Comparison of ENCODE assay signal across 8 cellular contexts in the genomic region with DNA sequence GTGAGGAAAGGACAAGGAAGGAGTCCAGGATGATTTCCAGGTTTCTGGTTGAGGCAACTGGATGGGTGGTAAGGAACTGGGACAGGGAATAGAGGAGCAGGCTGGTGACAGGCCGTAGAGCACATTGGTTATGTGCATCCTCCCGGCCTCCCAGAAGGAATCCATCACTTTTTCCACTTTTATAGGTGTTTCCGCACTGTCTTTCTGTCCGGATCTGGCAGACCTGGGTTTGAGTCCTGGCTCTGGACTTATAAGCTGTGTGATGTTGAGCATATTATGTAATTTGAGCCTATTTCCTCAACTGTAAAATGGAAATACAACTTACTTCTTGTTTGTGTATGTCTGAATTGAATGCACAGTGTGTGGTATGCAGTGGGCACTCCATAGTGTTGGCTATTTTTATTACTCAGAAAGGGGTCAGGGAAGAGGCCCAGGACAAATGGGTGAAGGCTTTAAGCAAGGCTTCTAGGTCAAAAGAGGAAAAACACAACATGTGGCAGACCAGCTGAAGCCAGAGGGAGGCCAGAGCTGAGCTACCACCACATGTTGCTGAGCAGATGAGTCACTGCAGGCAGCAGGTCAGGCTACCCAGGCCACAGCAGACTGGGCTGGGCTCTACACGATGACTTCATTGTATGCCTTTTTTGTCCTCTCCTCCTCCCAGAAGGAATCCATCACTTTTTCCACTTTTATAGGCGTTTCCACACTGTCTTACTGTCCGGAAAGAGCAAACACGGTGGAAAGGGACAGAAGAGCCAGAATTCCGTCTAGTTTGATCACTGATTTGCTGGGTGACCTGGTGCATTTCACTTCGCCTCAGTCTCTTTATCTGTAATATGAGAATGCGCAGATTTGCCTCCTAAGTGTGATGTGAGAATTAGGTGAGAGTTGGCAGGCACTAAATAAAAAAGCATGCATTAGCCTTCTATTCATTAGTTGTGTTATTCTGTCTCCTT. TPM values are rescaled to one million over a fixed set of nuclear protein-coding genes. Genes with fewer than 3 reads are reported as not detected.
DNase-seq lines count a peak whose midpoint lies in the region; ATAC-seq and TF ChIP-seq lines count a peak whose summit lies in the region.

No MANE protein-coding gene starts in this region.

- DNase-seq in GM06990 (ENCODE audit: extremely low read depth, insufficient read length) (peak; percentile 13), SK-MEL-5 (ENCODE audit: low read depth, low spot score) (peak; percentile 73), dedifferentiated amniotic fluid mesenchymal stem cell (ENCODE audit: extremely low spot score) (peak; percentile 95), kidney epithelial cell (ENCODE audit: low read depth) (peak; percentile 94), spleen (no peak)

- H3K36me3 ChIP-seq in ACC112 (ENCODE audit: insufficient read depth, low read length) (no peaks in the 10 kb centered on the region; the same call in 1 of the 2 replicates), GM06990 (ENCODE audit: control insufficient read depth, insufficient read depth, low read length) (no peaks in the 10 kb centered on the region), KOPT-K1 (ENCODE audit: insufficient read depth, low read length) (peaks cover 20% of the 10 kb centered on the region), kidney epithelial cell (ENCODE audit: control insufficient read depth, insufficient read depth, low read length) (no peaks in the 10 kb centered on the region), spleen (peaks cover 0 to 11% (median 0%) of the 10 kb centered on the region in 6 donors)

- H3K4me3 ChIP-seq in ACC112 (ENCODE audit: low read depth, low read length), result peak overlapping the region; percentile 93
- H3K4me3 ChIP-seq in GM06990 (replicated peaks; ENCODE audit: low read depth, low read length), result peak overlapping the region; percentile 59
- H3K4me3 ChIP-seq in kidney epithelial cell (ENCODE audit: low read depth, low read length), result peak overlapping the region; percentile 40
- peak overlapping the region in 7 of 8 donors; percentile 45 to 71 (median 53) for H3K4me3 ChIP-seq in spleen

- peaks cover 36% of the 10 kb centered on the region for H3K79me2 ChIP-seq in ACC112 (ENCODE audit: control insufficient read depth, insufficient read depth, low read length, unreplicated experiment)

- TF ChIP-seq CTCF in GM06990 (IDR thresholded peaks at IDR 0.05; ENCODE audit: insufficient read depth, low read length, poor library complexity, severe bottlenecking) (no peak), kidney epithelial cell (IDR thresholded peaks at IDR 0.05; ENCODE audit: insufficient read depth, low read length, poor library complexity, severe bottlenecking) (no peak), spleen (IDR thresholded peaks at IDR 0.05 in 8 of 11, conservative IDR thresholded peaks at IDR 0.05 in 3 of 11) (no peak)

- WGBS in spleen, 5 donors, result 59 to 71% (median 64%) methylated on average over 11 of the region's 11 CpGs

- peak overlapping the region; percentile 97 for H2AFZ ChIP-seq in ACC112 (ENCODE audit: low read length, unreplicated experiment)

- H3K27me3 ChIP-seq in ACC112 (ENCODE audit: insufficient read depth, low read length) (no peaks in the 10 kb centered on the region), GM06990 (replicated peaks; ENCODE audit: control insufficient read depth, insufficient read depth, low read length) (no peaks in the 10 kb centered on the region), kidney epithelial cell (ENCODE audit: control insufficient read depth, insufficient read depth, low read length) (no peaks in the 10 kb centered on the region), spleen (replicated peaks in 1 of 7) (no peaks in the 10 kb centered on the region)

- peaks cover 16% of the 10 kb centered on the region for H3K4me1 ChIP-seq in ACC112 (ENCODE audit: control insufficient read depth, insufficient read depth, low read length, unreplicated experiment)
- peaks cover 8 to 29% (median 22%) of the 10 kb centered on the region in 6 donors for H3K4me1 ChIP-seq in spleen

- no peak for TF ChIP-seq POLR2A in spleen (IDR thresholded peaks at IDR 0.05)

- intact Hi-C loops in spleen (cut with DNase I; ENCODE audit: low total_unique reads), result no loop called here

- in situ Hi-C loops in SK-MEL-5 (cut with HindIII; ENCODE audit: low pct_unique_long_range_greater_than_20kb, low sequenced_read_pairs), result no loop called here

- no peaks in the 10 kb centered on the region for H3K9me3 ChIP-seq in KOPT-K1 (ENCODE audit: insufficient read depth, low read length, poor library complexity, severe bottlenecking)
- no peaks in the 10 kb centered on the region for H3K9me3 ChIP-seq in spleen

- no peak for ATAC-seq in GM19351 (IDR thresholded peaks at IDR 0.05; ENCODE audit: unreplicated experiment)

- H3K27ac ChIP-seq in ACC112 (ENCODE audit: low read depth, low read length) (peak overlapping the region; percentile 88), KOPT-K1 (ENCODE audit: low read depth, low read length, poor library complexity, severe bottlenecking) (peak overlapping the region; percentile 57), spleen (peak overlapping the region in 7 of 8 donors; percentile 61 to 81 (median 71))

RNA-seq across cellular contexts. Expression of gene MAST2, which starts 0.8 kb away (rescaled TPM):
- 7.2 and 9.9 TPM in 2 replicates for total RNA-seq in SK-MEL-5 (2014; rRNA removed; shearing (Covaris generic))
- 21.3 and 27.5 TPM in 2 replicates for polyA plus RNA-seq in SK-MEL-5 (2015; cell fraction: cytosol; rRNA removed)
- 156 and 190 TPM in 2 replicates for polyA plus RNA-seq in SK-MEL-5 (2015; cell fraction: nucleus; rRNA removed)
- 26.6 and 30.7 TPM in 2 replicates for total RNA-seq in kidney epithelial cell
- 10 to 100 TPM in 6 of 7 donors, 1 to 10 TPM in 1; 8.9 to 19.4 (median 14.5) TPM for total RNA-seq in spleen
- polyA plus RNA-seq in spleen, result 1 to 10 TPM; 3.6 to 4.1 (median 4.0) TPM

RNA-seq across cellular contexts. Expression of gene IPP, which starts 52.2 kb away (rescaled TPM):
- total RNA-seq in SK-MEL-5 (2014; rRNA removed; shearing (Covaris generic)), result 9.1 and 10.9 TPM in 2 replicates
- polyA plus RNA-seq in SK-MEL-5 (2015; cell fraction: cytosol; rRNA removed), result 8.4 and 10.2 TPM in 2 replicates
- 5.1 and 10.4 TPM in 2 replicates for polyA plus RNA-seq in SK-MEL-5 (2015; cell fraction: nucleus; rRNA removed)
- 6.7 and 9.0 TPM in 2 replicates for total RNA-seq in kidney epithelial cell
- 10 to 100 TPM in 5 of 7 donors, 1 to 10 TPM in 2; 7.6 to 13.4 (median 10.8) TPM for total RNA-seq in spleen
- 1 to 10 TPM in 2 of 3 donors, under 1 TPM in 1; 0.96 to 4.1 (median 2.5) TPM for polyA plus RNA-seq in spleen

Comparison
In these comparisons a context has a peak if more than half of its experiments do, and no peak if none do; other contexts are left out.
1. H3K4me3 ChIP-seq: peak in every context shown above with its lines; median percentile 93 in ACC112; 59 in GM06990; 53 in spleen; 40 in kidney epithelial cell.